10 cellular contexts compared by ENCODE assay signal in the genomic region with DNA sequence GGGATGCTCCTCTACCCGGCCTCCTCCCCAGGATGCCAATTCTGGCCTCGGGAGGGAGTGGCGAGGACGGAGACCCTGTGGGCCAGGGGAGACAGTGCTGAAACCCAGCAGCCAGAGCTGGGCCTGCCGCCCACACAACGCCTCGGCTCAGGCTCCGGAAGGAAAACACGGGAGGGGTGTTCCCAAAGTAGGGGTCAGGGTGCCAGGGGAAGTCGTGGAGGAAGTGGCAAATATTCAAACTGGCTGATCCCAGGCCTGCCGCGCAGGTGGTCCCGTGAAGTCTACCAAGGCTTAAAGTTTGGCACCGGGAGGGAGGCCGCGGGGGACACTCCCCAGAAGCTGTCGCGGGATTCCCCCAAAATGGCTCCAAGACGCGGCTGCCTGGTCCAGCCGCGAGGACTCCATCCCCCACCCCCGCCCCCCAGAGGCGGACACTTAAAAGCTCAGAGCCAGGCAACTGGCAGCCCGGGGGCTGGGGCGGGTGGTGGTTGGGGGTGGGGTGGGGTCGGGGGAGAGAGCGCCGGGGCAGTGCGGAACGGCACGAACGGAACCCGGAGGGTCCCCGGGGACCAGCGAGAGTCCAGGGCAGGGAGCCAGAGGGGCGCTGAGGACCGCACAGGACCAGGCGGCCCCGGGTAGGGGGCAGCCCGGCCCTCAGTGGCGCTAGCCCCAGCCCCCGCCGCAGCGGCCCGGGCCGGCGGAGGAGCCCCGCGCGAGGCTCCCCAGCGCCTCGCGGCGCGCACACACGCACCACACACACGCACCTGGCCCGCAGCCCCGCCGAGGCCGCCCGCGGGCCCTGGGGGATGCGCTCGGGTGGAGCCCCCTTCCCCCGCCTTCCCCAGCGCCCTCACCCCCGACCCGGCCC. TPM values are rescaled to one million over a fixed set of nuclear protein-coding genes. Genes with fewer than 3 reads are reported as not detected.
DNase-seq lines count a peak whose midpoint lies in the region; FAIRE-seq and TF ChIP-seq lines count a peak whose summit lies in the region.
"Had no signal": no experiment of that assay in that cellular context is flagged by ENCODE, and none has a peak within 500 bp of the region (broad histone marks: within the 10 kb centered on the region; RNA-seq: fewer than 3 reads in every experiment).

No MANE protein-coding gene starts in this region.

- WGBS in H1 (ENCODE audit: extremely low coverage in 1 of 2, insufficient coverage in 1 of 2, insufficient read length in 1 of 2, insufficient replicate concordance in 2 of 2, low coverage in 1 of 2, low lambda C conversion rate in 2 of 2, missing lambda C conversion rate in 1 of 2), 2 experiments: 8% methylated on average over 33 of the region's 70 CpGs; no CpG with 5 or more reads in 1 of the 2 experiments
- no CpG with 5 or more reads among the region's 70 CpGs for WGBS in neuronal stem cell (ENCODE audit: extremely low coverage in 2 of 2, insufficient read length in 2 of 2, insufficient replicate concordance in 1 of 2), 2 donors

- H3K36me3 ChIP-seq in BLaER1: no peaks in the 10 kb centered on the region
- no peaks in the 10 kb centered on the region; a peak in 1 of 8 replicates for H3K36me3 ChIP-seq in H1 (ENCODE audit: control insufficient read depth in 2 of 4, insufficient read depth in 4 of 4, low read length in 3 of 4)
- H3K36me3 ChIP-seq in neuronal stem cell (replicated peaks in 1 of 2; ENCODE audit: control insufficient read depth in 2 of 2, insufficient read depth in 2 of 2, low read length in 2 of 2): no peaks in the 10 kb centered on the region
- H3K36me3 ChIP-seq in CD8-positive, alpha-beta memory T cell (ENCODE audit: insufficient read depth, low read length): no peaks in the 10 kb centered on the region

- no peak overlapping the region for H3K23ac ChIP-seq in H1 (ENCODE audit: insufficient read length)
- no peak overlapping the region for H3K23ac ChIP-seq in neuronal stem cell (ENCODE audit: low read depth, low read length, poor library complexity)

- H2BK15ac ChIP-seq in H1 (ENCODE audit: low read length): no peak overlapping the region
- H2BK15ac ChIP-seq in neuronal stem cell (ENCODE audit: low read length): peak overlapping the region; percentile 23

- no peak for TF ChIP-seq POLR2A in H1 (IDR thresholded peaks at IDR 0.05; ENCODE audit: control extremely low read depth in 1 of 2, low read depth in 2 of 2, low read length in 2 of 2)

- POLR2A ChIA-PET in H1 (lab: Charles Lee; ENCODE audit: partially characterized antibody): interaction anchor here (0.7 to 0.9 kb wide), 2 partner anchors 9 to 261 kb away, joined by 3 read pairs; partner anchors contain the start of gene SLC25A29
- POLR2A ChIA-PET in CD8-positive, alpha-beta memory T cell (lab: Charles Lee): no interaction called here

- TF ChIP-seq RAD21 in H1 (IDR thresholded peaks at IDR 0.05 in 1 of 2, conservative IDR thresholded peaks at IDR 0.05 in 1 of 2; ENCODE audit: low read depth in 2 of 2, low read length in 2 of 2): no peak

- H2BK5ac ChIP-seq in H1 (ENCODE audit: low read depth, low read length): no peak overlapping the region
- no peak overlapping the region for H2BK5ac ChIP-seq in neuronal stem cell (ENCODE audit: low read length)

- peaks cover 0 to 12% (median 2%) of the 10 kb centered on the region in 3 donors for H3K4me1 Mint-ChIP-seq in CD8-positive, alpha-beta memory T cell

- H3K4me1 ChIP-seq in BLaER1: peaks cover 99% of the 10 kb centered on the region
- H3K4me1 ChIP-seq in H1 (replicated peaks in 1 of 4; ENCODE audit: control insufficient read depth in 3 of 4, insufficient read depth in 4 of 4, low read length in 3 of 4): peaks cover 0 to 20% (median 15%) of the 10 kb centered on the region in 4 experiments; a peak in 6 of 7 replicates
- peaks cover 8 to 23% of the 10 kb centered on the region in 2 donors for H3K4me1 ChIP-seq in neuronal stem cell (ENCODE audit: control insufficient read depth in 2 of 2, insufficient read depth in 1 of 2, low read depth in 1 of 2, low read length in 2 of 2)
- H3K4me1 ChIP-seq in CD8-positive, alpha-beta memory T cell (ENCODE audit: insufficient read depth, low read length): peaks cover 5% of the 10 kb centered on the region

- H3K4ac ChIP-seq in H1 (replicated peaks; ENCODE audit: insufficient read length, low read depth, low read length): peak overlapping the region; percentile 21
- H3K4ac ChIP-seq in neuronal stem cell (ENCODE audit: low read length): peak overlapping the region; percentile 55

- H2AK5ac ChIP-seq in H1 (ENCODE audit: low read depth, low read length) (peak overlapping the region; percentile 39; the same call in 1 of the 2 replicates), neuronal stem cell (ENCODE audit: low read depth, low read length) (peak overlapping the region; percentile 98)

- H4K8ac ChIP-seq in H1 (ENCODE audit: extremely low read depth, insufficient read depth, low read length) (0 out of 2 replicates have a peak overlapping the region, but pooled peaks have one; percentile 28), neuronal stem cell (ENCODE audit: low read depth, low read length) (no peak overlapping the region)

- no peaks in the 10 kb centered on the region for H3K9me3 ChIP-seq in BLaER1
- no peaks in the 10 kb centered on the region for H3K9me3 ChIP-seq in H1 (ENCODE audit: insufficient read depth in 2 of 2, low read depth in 1 of 2, low read length in 1 of 2)
- no peaks in the 10 kb centered on the region for H3K9me3 ChIP-seq in neuronal stem cell (replicated peaks in 1 of 2; ENCODE audit: control insufficient read depth in 2 of 2, insufficient read depth in 1 of 2, low read depth in 1 of 2, low read length in 2 of 2)
- no peaks in the 10 kb centered on the region for H3K9me3 ChIP-seq in CD8-positive, alpha-beta memory T cell (ENCODE audit: low read length)

- no peak overlapping the region for H4K91ac ChIP-seq in H1 (replicated peaks; ENCODE audit: insufficient read length, low read length)
- no peak overlapping the region for H4K91ac ChIP-seq in neuronal stem cell (ENCODE audit: low read depth, low read length, poor library complexity)

- H3K27me3 ChIP-seq in BLaER1: peaks cover 67% of the 10 kb centered on the region
- peaks cover 23 to 47% (median 41%) of the 10 kb centered on the region in 4 experiments for H3K27me3 ChIP-seq in H1 (replicated peaks in 1 of 4; ENCODE audit: control insufficient read depth in 3 of 4, extremely low read depth in 1 of 4, insufficient read depth in 3 of 4, low read length in 3 of 4)
- peaks cover 8 to 95% (median 33%) of the 10 kb centered on the region in 3 experiments for H3K27me3 ChIP-seq in neuronal stem cell (ENCODE audit: control insufficient read depth in 3 of 3, insufficient read depth in 3 of 3, low read depth in 1 of 3, low read length in 3 of 3)
- H3K27me3 ChIP-seq in CD8-positive, alpha-beta memory T cell (ENCODE audit: insufficient read depth, low read length, poor library complexity, severe bottlenecking): peaks cover 9% of the 10 kb centered on the region

- no peak for TF ChIP-seq EP300 in H1 (IDR thresholded peaks at IDR 0.05; ENCODE audit: borderline replicate concordance in 1 of 2, low read depth in 2 of 2, low read length in 2 of 2)

- no peak for TF ChIP-seq CTCF in H1 (IDR thresholded peaks at IDR 0.05; ENCODE audit: control extremely low read depth in 1 of 3, insufficient read depth in 1 of 3, low read depth in 1 of 3, low read length in 3 of 3)

- H2AFZ ChIP-seq in H1 (ENCODE audit: low read length) (peak overlapping the region; percentile 2; the same call in 1 of the 2 replicates), neuronal stem cell (ENCODE audit: low read length) (peak overlapping the region; percentile 71)

- CTCF ChIA-PET in H1 (lab: Charles Lee; ENCODE audit: partially characterized antibody): interaction anchor here (0.8 to 1.2 kb wide), 3 partner anchors 9 to 483 kb away, joined by 3 to 6 read pairs (median 3); no protein-coding TSS in a partner anchor
- CTCF ChIA-PET in CD8-positive, alpha-beta memory T cell (lab: Charles Lee): no interaction called here

- no peak overlapping the region for H3K27ac Mint-ChIP-seq in CD8-positive, alpha-beta memory T cell
- H3K27ac Mint-ChIP-seq: activated B cell treated with CpG ODN at 0.5 μM for 24 hours had no signal

- H3K14ac ChIP-seq in H1 (ENCODE audit: insufficient read length): no peak overlapping the region
- H3K14ac ChIP-seq in neuronal stem cell (ENCODE audit: low read length): peak overlapping the region; percentile 71

- H2BK120ac ChIP-seq in H1 (replicated peaks; ENCODE audit: low read depth, low read length) (no peak overlapping the region), neuronal stem cell (ENCODE audit: low read depth, low read length) (peak overlapping the region; percentile 81)

- no peaks in the 10 kb centered on the region for H3K36me3 Mint-ChIP-seq in CD8-positive, alpha-beta memory T cell

- peak overlapping the region; percentile 98 for H3K4me2 ChIP-seq in BLaER1
- H3K4me2 ChIP-seq in H1 (ENCODE audit: insufficient read depth in 1 of 2, low read depth in 2 of 2, low read length in 2 of 2): peak overlapping the region; percentile 71 to 91
- H3K4me2 ChIP-seq in neuronal stem cell (ENCODE audit: insufficient read depth, low read length, poor library complexity, severe bottlenecking): peak overlapping the region; percentile 97

- peaks cover 28 to 53% of the 10 kb centered on the region in 2 donors for H3K27me3 Mint-ChIP-seq in CD8-positive, alpha-beta memory T cell

- H3K56ac ChIP-seq in H1 (replicated peaks; ENCODE audit: insufficient read length, low read depth, low read length): no peak overlapping the region

- H3K27ac ChIP-seq in BLaER1 (0 out of 2 replicates have a peak overlapping the region, but pooled peaks have one; percentile 18), H1 (ENCODE audit: low read depth, low read length) (no peak overlapping the region), neuronal stem cell (replicated peaks; ENCODE audit: low read length) (no peak overlapping the region)
- no peak overlapping the region for H3K27ac ChIP-seq in CD8-positive, alpha-beta memory T cell (ENCODE audit: low read depth, low read length)

- H3K18ac ChIP-seq in H1 (ENCODE audit: extremely low read depth, low read length) (no peak overlapping the region; the same call in 1 of the 2 replicates), neuronal stem cell (ENCODE audit: low read length) (peak overlapping the region; percentile 93)

- H3K79me1 ChIP-seq in H1 (ENCODE audit: low read depth, low read length): no peaks in the 10 kb centered on the region
- H3K79me1 ChIP-seq in neuronal stem cell (ENCODE audit: low read depth, low read length): peaks cover 7% of the 10 kb centered on the region

- H2BK12ac ChIP-seq in H1 (ENCODE audit: low read depth, low read length) (no peak overlapping the region), neuronal stem cell (ENCODE audit: low read length) (no peak overlapping the region)

- H3K4me3 Mint-ChIP-seq in CD8-positive, alpha-beta memory T cell: peak overlapping the region in 3 of 7 donors; percentile 8 to 65 (median 41)
- H3K4me3 Mint-ChIP-seq: activated B cell treated with CpG ODN at 0.5 μM for 24 hours had no signal

- peak overlapping the region; percentile 66; the same call in 1 of the 2 replicates for H2BK20ac ChIP-seq in H1 (ENCODE audit: low read length)

- H3K9ac ChIP-seq in BLaER1: no peak overlapping the region
- no peak overlapping the region for H3K9ac ChIP-seq in H1 (replicated peaks in 1 of 4; ENCODE audit: extremely low read depth in 1 of 4, low read depth in 3 of 4, low read length in 3 of 4)
- H3K9ac ChIP-seq in neuronal stem cell (ENCODE audit: low read depth, low read length, poor library complexity): peak overlapping the region; percentile 84

- H3K79me2 ChIP-seq in H1 (ENCODE audit: control insufficient read depth in 1 of 2, insufficient read depth in 2 of 2, low read length in 2 of 2): no peaks in the 10 kb centered on the region

- H3K4me3 ChIP-seq in BLaER1 (peak overlapping the region; percentile 66), H1 (ENCODE audit: extremely low read depth in 1 of 4, insufficient read depth in 2 of 4, low read depth in 3 of 4, low read length in 4 of 4) (peak overlapping the region; percentile 36 to 73 (median 40)), neuronal stem cell (ENCODE audit: low read length in 2 of 2) (peak overlapping the region; percentile 12 to 79)
- H3K4me3 ChIP-seq in CD8-positive, alpha-beta memory T cell (ENCODE audit: low read length): no peak overlapping the region

- DNase-seq in M059J (ENCODE audit: low read depth) (peak; percentile 27), H1 (ENCODE audit: low read depth in 1 of 2, low spot score in 2 of 2) (peak in 1 of 2 experiments; percentile 61), neuronal stem cell (ENCODE audit: low spot score) (no peak), islet precursor cell (no peak), MV-4-11 (lab: John Stamatoyannopoulos, UW) (no peak)
- no peak for DNase-seq in activated effector memory CD4-positive, alpha-beta T cell treated with anti-CD3 and anti-CD28 coated beads, Interleukin-2, amount 50 U/mL, for 16 hours
- no peak for DNase-seq in CD8-positive, alpha-beta memory T cell
- DNase-seq: activated B cell treated with CpG ODN at 0.5 μM for 24 hours, GDM1 had no signal

- peaks cover 7% of the 10 kb centered on the region; the same call in 1 of the 2 replicates for H3K23me2 ChIP-seq in H1 (ENCODE audit: low read depth, low read length)

- H4K20me1 ChIP-seq in BLaER1: peaks cover 43% of the 10 kb centered on the region; the same call in 1 of the 2 replicates
- H4K20me1 ChIP-seq in H1 (replicated peaks in 1 of 2; ENCODE audit: control insufficient read depth in 1 of 2, insufficient read depth in 2 of 2, low read length in 2 of 2): no peaks in the 10 kb centered on the region

- H4K5ac ChIP-seq in H1 (ENCODE audit: insufficient read length, low read depth, low read length): no peak overlapping the region

- FAIRE-seq in H1 (lab: Jason Lieb, UNC): no peak

- H3K9me3 Mint-ChIP-seq in CD8-positive, alpha-beta memory T cell: no peaks in the 10 kb centered on the region
- H3K9me3 Mint-ChIP-seq: activated B cell treated with CpG ODN at 0.5 μM for 24 hours had no signal

RNA-seq across cellular contexts. Expression of gene BEGAIN, which starts 20.0 kb away (rescaled TPM):
- total RNA-seq in M059J (2014; rRNA removed; shearing (Covaris generic)): 7.2 and 17.1 TPM in 2 replicates
- 2.1 and 3.0 TPM in 2 replicates for total RNA-seq in H1 (2021; fragmentation: NEBNext Ultra II Directional; extraction: Animal tissue kit (Norgen Biotek cat#: 25700))
- 2.9 and 3.7 TPM in 2 replicates for polyA plus RNA-seq in H1 (2011; rRNA removed)
- polyA plus RNA-seq in H1 (2011; cell fraction: cytosol; rRNA removed): 2.7 TPM
- 5.0 TPM for polyA plus RNA-seq in H1 (2011; cell fraction: nucleus; rRNA removed)
- 2.0 to 3.5 TPM (median 2.7 TPM) in 4 replicates for polyA plus RNA-seq in H1 (2012, experiment 1 of 2)
- 1.5 TPM for polyA plus RNA-seq in H1 (2012, experiment 2 of 2)
- 1.6 TPM for polyA plus RNA-seq in H1 (2013, experiment 1 of 2)
- 1.8 TPM for polyA plus RNA-seq in H1 (2013, experiment 2 of 2)
- polyA minus RNA-seq in H1 (2011; rRNA and poly(A)+ RNA removed): 1.0 and 1.7 TPM in 2 replicates
- 1.4 TPM for polyA minus RNA-seq in H1 (2011; cell fraction: cytosol; rRNA and poly(A)+ RNA removed)
- 1.9 TPM for polyA minus RNA-seq in H1 (2011; cell fraction: nucleus; rRNA and poly(A)+ RNA removed)
- 20.9 TPM for polyA plus RNA-seq in neuronal stem cell (2013, experiment 1 of 2)
- 20.1 TPM for polyA plus RNA-seq in neuronal stem cell (2013, experiment 2 of 2)
- 1 to 10 TPM; 2.4 TPM for total RNA-seq in CD8-positive, alpha-beta memory T cell
- polyA plus RNA-seq in CD8-positive, alpha-beta memory T cell: 0.26 TPM
- total RNA-seq: activated B cell treated with CpG ODN at 0.5 μM for 24 hours had no signal
